In genomic region chr12:4267904-4268548, GRCh38 we compare ENCODE assay signal across 1 cellular context.
TF ChIP-seq lines count a peak whose summit lies in the region.

No MANE protein-coding gene starts in this region.

TF ChIP-seq in K562, 482 proteins besides CTCF, POLR2A, EP300 and RAD21 (continued from another document):
- TF ChIP-seq HEY1 (CRISPR knock-in tag; IDR thresholded peaks at IDR 0.05; ENCODE audit: borderline replicate concordance): no peak
- no peak for TF ChIP-seq ZNF609 (CRISPR knock-in tag; IDR thresholded peaks at IDR 0.05; ENCODE audit: borderline replicate concordance)
- TF ChIP-seq ZNF398 (CRISPR knock-in tag; IDR thresholded peaks at IDR 0.05): no peak
- TF ChIP-seq CBX2 (IDR thresholded peaks at IDR 0.05; ENCODE audit: insufficient read depth, low read length, poor library complexity, severe bottlenecking): peak; percentile 100
- no peak for TF ChIP-seq NCOA2 (IDR thresholded peaks at IDR 0.05; ENCODE audit: partially characterized antibody in 2 of 2)
- TF ChIP-seq FOXA3 (CRISPR knock-in tag; conservative IDR thresholded peaks at IDR 0.05 in 1 of 2, IDR thresholded peaks at IDR 0.05 in 1 of 2): no peak
- no peak for TF ChIP-seq ADNP (tag; IDR thresholded peaks at IDR 0.05)
- TF ChIP-seq TEAD2 (tag; IDR thresholded peaks at IDR 0.05): no peak
- TF ChIP-seq E2F1 (CRISPR knock-in tag; IDR thresholded peaks at IDR 0.05): no peak
- peak; percentile 100 for TF ChIP-seq CBX8 (IDR thresholded peaks at IDR 0.05; ENCODE audit: borderline replicate concordance, extremely low read depth, low read depth, low read length, poor library complexity, severe bottlenecking)
- no peak for TF ChIP-seq HBP1 (CRISPR knock-in tag; IDR thresholded peaks at IDR 0.05)
- TF ChIP-seq ZBTB7A (IDR thresholded peaks at IDR 0.05; ENCODE audit: borderline replicate concordance, control insufficient read depth, low read depth, low read length): no peak
- TF ChIP-seq GMEB1 (CRISPR knock-in tag; IDR thresholded peaks at IDR 0.05): no peak
- TF ChIP-seq NR2F6 (CRISPR knock-in tag; IDR thresholded peaks at IDR 0.05): no peak
- TF ChIP-seq POLR2B (IDR thresholded peaks at IDR 0.05; ENCODE audit: low read depth, partially characterized antibody): no peak
- TF ChIP-seq NEUROD1 (IDR thresholded peaks at IDR 0.05; ENCODE audit: borderline replicate concordance, low read depth, low read length, partially characterized antibody): no peak
- TF ChIP-seq NCOA6 (IDR thresholded peaks at IDR 0.05): no peak
- TF ChIP-seq BMI1 (IDR thresholded peaks at IDR 0.05; ENCODE audit: low read length): peak; percentile 75
- TF ChIP-seq ZKSCAN1 (IDR thresholded peaks at IDR 0.05; ENCODE audit: low read depth, low read length): no peak
- no peak for TF ChIP-seq PRDM10 (IDR thresholded peaks at IDR 0.05; ENCODE audit: partially characterized antibody)
- no peak for TF ChIP-seq HCFC1 (IDR thresholded peaks at IDR 0.05; ENCODE audit: low read depth, low read length)
- TF ChIP-seq POU5F1 (IDR thresholded peaks at IDR 0.05; ENCODE audit: borderline replicate concordance, low read depth, low read length, partially characterized antibody): no peak
- TF ChIP-seq NFE2 (IDR thresholded peaks at IDR 0.05; ENCODE audit: low read depth): no peak
- TF ChIP-seq ZBTB8A (IDR thresholded peaks at IDR 0.05; ENCODE audit: partially characterized antibody): no peak
- no peak for TF ChIP-seq ZNF197 (CRISPR knock-in tag; IDR thresholded peaks at IDR 0.05; ENCODE audit: low read depth)
- 0 out of 2 replicates have a peak, but pooled peaks have one; percentile 27 for TF ChIP-seq ZNF512 (tag; IDR thresholded peaks at IDR 0.05)
- TF ChIP-seq IRF2 (CRISPR knock-in tag; IDR thresholded peaks at IDR 0.05): no peak
- TF ChIP-seq USF1 (CRISPR knock-in tag; IDR thresholded peaks at IDR 0.05): no peak
- no peak for TF ChIP-seq COPS2 (conservative IDR thresholded peaks at IDR 0.05)
- no peak for TF ChIP-seq GATAD2B (IDR thresholded peaks at IDR 0.05; ENCODE audit: borderline replicate concordance)
- TF ChIP-seq ZFP36 (IDR thresholded peaks at IDR 0.05; ENCODE audit: low read depth, low read length, partially characterized antibody): peak; percentile 30
- no peak for TF ChIP-seq ZBTB33 (CRISPR knock-in tag; IDR thresholded peaks at IDR 0.05)
- TF ChIP-seq TAF15 (IDR thresholded peaks at IDR 0.05; ENCODE audit: low read depth, low read length): no peak
- no peak for TF ChIP-seq VEZF1 (CRISPR knock-in tag; IDR thresholded peaks at IDR 0.05)
- TF ChIP-seq ATF1 (CRISPR knock-in tag; IDR thresholded peaks at IDR 0.05): no peak
- TF ChIP-seq ATF1 (tag; IDR thresholded peaks at IDR 0.05): no peak
- no peak for TF ChIP-seq ILK (tag; IDR thresholded peaks at IDR 0.05; ENCODE audit: borderline replicate concordance, low read depth)
